Comparison of ENCODE assay signal across 26 cellular contexts in the genomic region with DNA sequence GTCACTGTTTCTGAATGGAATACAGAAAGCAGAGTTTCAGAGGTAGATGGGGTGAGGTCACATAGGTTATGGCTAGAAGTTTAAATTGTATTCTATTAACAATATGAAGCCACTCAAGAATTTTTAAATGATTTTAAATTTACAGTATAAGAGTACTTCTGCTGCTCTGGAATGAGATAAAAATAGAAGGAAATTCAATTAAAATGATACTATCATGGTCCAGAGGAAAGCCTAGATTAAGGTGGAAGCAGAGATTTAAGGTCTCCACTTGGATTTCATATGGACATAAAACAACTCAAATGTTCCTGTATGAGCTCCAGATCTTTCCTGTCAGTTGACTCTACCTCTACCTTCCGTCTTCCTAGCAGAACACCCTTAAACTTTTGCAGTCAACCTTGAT.
"Had no signal": no experiment of that assay in that cellular context is flagged by ENCODE, and none has a peak within 500 bp of the region (broad histone marks: within the 10 kb centered on the region; RNA-seq: fewer than 3 reads in every experiment).

No MANE protein-coding gene starts in this region.

- DNase-seq: stimulated activated CD4-positive, alpha-beta T cell treated with anti-CD3 and anti-CD28 coated beads, Interleukin-2, amount 100 ng/mL, for 48 hours; stimulated activated CD4-positive, alpha-beta T cell treated with anti-CD3 and anti-CD28 coated beads, Interleukin-4, amount 100 ng/mL, for 1 hour; stimulated activated CD4-positive, alpha-beta T cell treated with anti-CD3 and anti-CD28 coated beads, Interleukin-4, amount 100 ng/mL, for 24 hours; stimulated activated CD4-positive, alpha-beta T cell treated with anti-CD3 and anti-CD28 coated beads, Interleukin-4, amount 100 ng/mL, for 4 hours; stimulated activated CD8-positive, alpha-beta memory T cell treated with anti-CD3 and anti-CD28 coated beads, Interleukin-4, amount 100 ng/mL, for 48 hours; stimulated activated naive B cell treated with anti-CD40 and anti-IgM and Interleukin-4, amounts not matched to agents 10 μg/mL and 1 μg/mL and 100 μg/mL, for 72 hours; stimulated activated naive CD4-positive, alpha-beta T cell; stimulated activated naive CD4-positive, alpha-beta T cell treated with Interleukin-2 at 50 U/mL for 16 hours; stimulated activated naive CD8-positive, alpha-beta T cell treated with anti-CD3 and anti-CD28 coated beads, Interleukin-15, amount 100 ng/mL, for 72 hours; stimulated activated naive CD8-positive, alpha-beta T cell treated with anti-CD3 and anti-CD28 coated beads, Interleukin-15, Interleukin-2, amounts not matched to agents 100 U/mL and 50 U/mL, for 24 hours; stomach; substantia nigra; testis; thyroid gland; tibial artery; transverse colon; trophoblast cell; upper lobe of left lung; upper lobe of right lung; uterus had no signal

- H3K36me3 ChIP-seq: thoracic aorta, thyroid gland, uterus had no signal

- H3K27me3 ChIP-seq: stomach, suprapubic skin, testis, thyroid gland, tibial artery, tibial nerve, transverse colon, upper lobe of left lung, upper lobe of right lung, uterus, vagina had no signal

- H3K27ac ChIP-seq: stomach, suprapubic skin, testis, thoracic aorta, thyroid gland, tibial artery, tibial nerve, transverse colon, upper lobe of left lung, upper lobe of right lung, vagina had no signal

- H3K9me3 ChIP-seq: stomach, suprapubic skin, testis, thoracic aorta, thyroid gland, tibial artery, tibial nerve, transverse colon, upper lobe of left lung, upper lobe of right lung, uterus, vagina had no signal

- H3K4me3 ChIP-seq: stomach, suprapubic skin, testis, thoracic aorta, thyroid gland, tibial artery, tibial nerve, transverse colon, upper lobe of left lung, upper lobe of right lung, uterus, vagina had no signal

- H3K4me1 ChIP-seq: uterus had no signal

- ATAC-seq: stimulated activated effector memory CD8-positive, alpha-beta T cell treated with anti-CD3 and anti-CD28 coated beads, Interleukin-12 subunit alpha, Interleukin-12 subunit beta, amount 100 ng/mL, for 72 hours; stimulated activated memory B cell treated with anti-CD40 and anti-IgM and Interleukin-4, amounts not matched to agents 10 μg/mL and 1 μg/mL and 100 μg/mL, for 72 hours; stimulated activated naive B cell treated with anti-CD40 and anti-IgM and Interleukin-4, amounts not matched to agents 10 μg/mL and 1 μg/mL and 100 μg/mL, for 72 hours; stimulated activated naive CD8-positive, alpha-beta T cell treated with anti-CD3 and anti-CD28 coated beads, Interleukin-15, amount 100 ng/mL, for 72 hours; stimulated activated naive CD8-positive, alpha-beta T cell treated with anti-CD3 and anti-CD28 coated beads, Interleukin-15, Interleukin-2, amounts not matched to agents 100 U/mL and 50 U/mL, for 24 hours; upper lobe of right lung had no signal
